ENCODE assay signal across 17 cellular contexts in the genomic region with DNA sequence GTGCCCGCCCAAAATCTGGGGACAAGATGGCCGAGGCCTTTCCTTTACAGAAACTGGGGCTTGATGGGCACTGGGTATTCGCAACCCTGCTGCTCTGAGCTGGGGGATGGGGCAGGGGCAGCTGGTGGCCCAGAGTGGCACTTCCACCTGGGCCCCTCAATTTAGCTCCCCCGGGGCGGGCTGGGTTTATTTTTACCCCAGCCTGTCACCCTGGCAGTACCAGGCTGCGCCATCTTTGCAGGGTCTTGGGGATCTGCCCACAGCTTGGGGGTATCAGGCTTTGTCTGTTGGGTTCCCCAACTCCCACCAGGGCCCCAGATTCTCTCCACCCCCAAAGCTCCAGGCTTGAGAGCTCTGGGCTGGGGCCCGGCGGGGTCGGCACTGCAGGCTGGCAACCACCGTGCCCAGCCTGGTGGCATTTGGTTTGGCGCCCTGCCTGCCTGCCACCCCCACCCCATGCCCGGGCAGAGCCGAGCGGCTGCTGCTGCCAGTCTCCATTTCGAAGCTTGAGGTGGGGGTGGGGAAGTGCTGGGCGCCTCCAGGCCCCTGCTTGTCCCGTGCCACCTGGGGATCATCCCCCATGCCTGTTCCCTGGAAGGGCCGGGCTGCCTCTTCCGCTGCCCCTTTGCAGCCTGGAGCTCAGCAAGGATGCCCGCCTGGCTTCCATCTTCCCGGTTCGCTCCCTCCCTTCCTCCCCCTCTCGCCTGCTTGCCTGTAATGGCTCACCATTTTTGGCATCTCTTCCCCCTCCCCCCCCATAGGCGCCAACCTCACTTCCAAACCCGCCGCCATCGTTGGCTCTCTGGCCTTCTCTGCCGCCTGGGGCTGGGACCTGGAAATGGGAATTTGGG. TPM values are rescaled to one million over a fixed set of nuclear protein-coding genes. Genes with fewer than 3 reads are reported as not detected.
A peak's percentile ranks its signal among the peaks of the same experiment; 100 is the strongest.
DNase-seq lines count a peak whose midpoint lies in the region; ATAC-seq and TF ChIP-seq lines count a peak whose summit lies in the region.
"Had no signal": no experiment of that assay in that cellular context is flagged by ENCODE, and none has a peak within 500 bp of the region (broad histone marks: within the 10 kb centered on the region; RNA-seq: fewer than 3 reads in every experiment).

No MANE protein-coding gene starts in this region.

- no peaks in the 10 kb centered on the region for H3K79me2 ChIP-seq in MM.1S (ENCODE audit: low read length)

- peak overlapping the region; percentile 99 for H3K27ac ChIP-seq in Panc1 (ENCODE audit: low read length)
- peak overlapping the region; percentile 88 to 98 (median 97) for H3K27ac ChIP-seq in esophagus muscularis mucosa (replicated peaks in 1 of 4)
- peak overlapping the region; percentile 47 to 75 for H3K27ac ChIP-seq in ovary
- H3K27ac ChIP-seq in upper lobe of right lung = peak overlapping the region; percentile 83
- H3K27ac ChIP-seq in MM.1S (ENCODE audit: low read length) = no peak overlapping the region
- H3K27ac ChIP-seq: epithelial cell of prostate had no signal

- CTCF ChIA-PET in Panc1 (lab: Charles Lee) = interaction anchor here (1.0 to 1.3 kb wide), 2 partner anchors 29 to 48 kb away, joined by 3 to 5 read pairs; no protein-coding TSS in a partner anchor

- H3K36me3 ChIP-seq in Panc1 (ENCODE audit: control insufficient read depth, insufficient read depth, low read length) (no peaks in the 10 kb centered on the region), esophagus muscularis mucosa (peaks cover 0 to 4% (median 0%) of the 10 kb centered on the region in 4 donors), ovary (no peaks in the 10 kb centered on the region), upper lobe of right lung (no peaks in the 10 kb centered on the region), MM.1S (replicated peaks; ENCODE audit: insufficient read depth, low read length) (no peaks in the 10 kb centered on the region)

- in situ Hi-C loops in Panc1 (cut with HindIII; ENCODE audit: low pct_unique_long_range_greater_than_20kb, low sequenced_read_pairs) = no loop called here

- no TSS peak for BruUV-seq in Panc1 (replicated peaks; lab: Mats Ljungman, UMichigan)

- intact Hi-C loops in Panc1 (cut with micrococcal nuclease; ENCODE audit: unreplicated experiment) (no loop called here), esophagus muscularis mucosa (cut with DNase I) (no loop called here), ovary (cut with DNase I) (loop anchor here in 1 of 4 donors (10.0 kb wide), 1 partner anchor 48 kb away; no protein-coding TSS in a partner anchor), upper lobe of right lung (cut with DNase I) (no loop called here)

- H3K27me3 ChIP-seq in Panc1 (ENCODE audit: control insufficient read depth, insufficient read depth, low read length) = no peaks in the 10 kb centered on the region
- H3K27me3 ChIP-seq in esophagus muscularis mucosa = peaks cover 0 to under 1% (median 0%) of the 10 kb centered on the region in 4 donors
- no peaks in the 10 kb centered on the region for H3K27me3 ChIP-seq in ovary
- H3K27me3 ChIP-seq in upper lobe of right lung = peaks cover 7% of the 10 kb centered on the region
- peaks cover 97% of the 10 kb centered on the region for H3K27me3 ChIP-seq in MM.1S (replicated peaks; ENCODE audit: insufficient read depth, low read length)

- H3K9ac ChIP-seq in MM.1S (ENCODE audit: low read length) = no peak overlapping the region

- no peaks in the 10 kb centered on the region for H4K20me1 ChIP-seq in MM.1S (ENCODE audit: insufficient read depth, low read length)

- H3K9me2 ChIP-seq in MM.1S (replicated peaks; ENCODE audit: insufficient read depth, low read length) = no peaks in the 10 kb centered on the region

- H3K4me2 ChIP-seq in MM.1S (ENCODE audit: low read depth, low read length) = no peak overlapping the region

- DNase-seq in Panc1 (ENCODE audit: low read depth, low spot score) = no peak
- no peak for DNase-seq in esophagus muscularis mucosa (ENCODE audit: extremely low spot score)
- peak; percentile 72 to 74 (median 74) for DNase-seq in ovary
- DNase-seq in upper lobe of right lung = no peak
- no peak for DNase-seq in NCI-H1417 (lab: John Stamatoyannopoulos, UW)
- no peak for DNase-seq in KG1 (lab: John Stamatoyannopoulos, UW)
- no peak for DNase-seq in MM.1S
- DNase-seq: activated naive CD4-positive, alpha-beta T cell treated with anti-CD3 and anti-CD28 coated beads, Interleukin-2, amount 50 U/mL, for 16 hours; CD4-positive, alpha-beta memory T cell; EL; HCEC 1CT; Kasumi-1; NCI-H187; NCI-H510A; stimulated activated CD4-positive, alpha-beta T cell treated with anti-CD3 and anti-CD28 coated beads, Interleukin-15, amount 100 ng/mL, for 24 hours; SW 1271 had no signal

- no peaks in the 10 kb centered on the region for H3F3A ChIP-seq in MM.1S (ENCODE audit: insufficient read depth, low read length)

- ATAC-seq in Panc1 (no peak), upper lobe of right lung (no peak)

- peaks cover 73% of the 10 kb centered on the region for H3K4me1 ChIP-seq in Panc1 (ENCODE audit: control insufficient read depth, insufficient read depth, low read length)
- H3K4me1 ChIP-seq in esophagus muscularis mucosa = peaks cover 91 to 100% (median 99%) of the 10 kb centered on the region in 4 donors
- peaks cover 57% of the 10 kb centered on the region for H3K4me1 ChIP-seq in ovary (ENCODE audit: insufficient read depth)
- H3K4me1 ChIP-seq in upper lobe of right lung = peaks cover 70% of the 10 kb centered on the region
- no peaks in the 10 kb centered on the region; the same call in 1 of the 2 replicates for H3K4me1 ChIP-seq in MM.1S (ENCODE audit: low read length)

- TF ChIP-seq EP300 in esophagus muscularis mucosa (IDR thresholded peaks at IDR 0.05) (no peak), ovary (IDR thresholded peaks at IDR 0.05) (no peak)

- no peak for TF ChIP-seq POLR2A in esophagus muscularis mucosa (IDR thresholded peaks at IDR 0.05; ENCODE audit: low read depth)
- TF ChIP-seq POLR2A in ovary (IDR thresholded peaks at IDR 0.05) = no peak

- no peak overlapping the region for H3K4me3 ChIP-seq in Panc1 (ENCODE audit: low read depth in 2 of 2, low read length in 2 of 2)
- peak overlapping the region; percentile 25 to 37 (median 32) for H3K4me3 ChIP-seq in esophagus muscularis mucosa
- H3K4me3 ChIP-seq in ovary = peak overlapping the region; percentile 10
- no peak overlapping the region for H3K4me3 ChIP-seq in upper lobe of right lung
- no peak overlapping the region for H3K4me3 ChIP-seq in MM.1S (ENCODE audit: low read length)

- TF ChIP-seq CTCF in Panc1 (IDR thresholded peaks at IDR 0.05) (no peak), esophagus muscularis mucosa (IDR thresholded peaks at IDR 0.05) (no peak), ovary (IDR thresholded peaks at IDR 0.05) (no peak), upper lobe of right lung (IDR thresholded peaks at IDR 0.05) (no peak), MM.1S (IDR thresholded peaks at IDR 0.05; ENCODE audit: low read length) (no peak)

- 67% methylated on average over 16 of the region's 28 CpGs for WGBS in esophagus muscularis mucosa
- 48 to 56% (median 50%) methylated on average over 28 of the region's 28 CpGs for WGBS in ovary, 3 donors

- H3K9me3 ChIP-seq in Panc1 (ENCODE audit: control insufficient read depth, insufficient read depth, low read depth, low read length) (no peaks in the 10 kb centered on the region), esophagus muscularis mucosa (no peaks in the 10 kb centered on the region), ovary (no peaks in the 10 kb centered on the region), upper lobe of right lung (no peaks in the 10 kb centered on the region), MM.1S (replicated peaks; ENCODE audit: insufficient read depth, low read length) (no peaks in the 10 kb centered on the region)

- POLR2A ChIA-PET in Panc1 (lab: Charles Lee) = no interaction called here

- no peak overlapping the region for H2AFZ ChIP-seq in MM.1S (ENCODE audit: low read length)

RNA-seq across cellular contexts. Expression of a gene that starts 11.4 kb away (rescaled TPM):
- total RNA-seq in Panc1 (2021; ENCODE audit: unreplicated experiment) (144 TPM), esophagus muscularis mucosa (100 to 1,000 TPM in 1 of 4 donors, 10 to 100 TPM in 3; 56.0 to 154 (median 79.4) TPM), ovary (100 to 1,000 TPM in 5 of 7 donors, 10 to 100 TPM in 2; 30.3 to 256 (median 223) TPM), upper lobe of right lung (168 TPM)
- polyA plus RNA-seq in Panc1 (2012; ENCODE audit: insufficient read length) = 107 TPM
- 10 to 100 TPM; 76.9 to 82.2 TPM for polyA plus RNA-seq in ovary

RNA-seq across cellular contexts. Expression of a gene that starts 37.3 kb away (rescaled TPM):
- total RNA-seq in Panc1 (2021; ENCODE audit: unreplicated experiment) (0.54 TPM), esophagus muscularis mucosa (under 1 TPM in 3 of 4 donors, not detected in 1; 0.19 to 0.83 (median 0.29) TPM), ovary (under 1 TPM in 2 of 7 donors, not detected in 5; 0.11 to 0.15 TPM), upper lobe of right lung (not detected)
- 1.5 TPM for polyA plus RNA-seq in Panc1 (2012; ENCODE audit: insufficient read length)
- polyA plus RNA-seq in ovary = not detected
- total RNA-seq: CD4-positive, alpha-beta memory T cell had no signal
- polyA plus RNA-seq: CD4-positive, alpha-beta memory T cell had no signal

RNA-seq across cellular contexts. Expression of a gene that starts 49.6 kb away (rescaled TPM):
- total RNA-seq in Panc1 (2021; ENCODE audit: unreplicated experiment) = 36.7 TPM
- 86.1 TPM for polyA plus RNA-seq in Panc1 (2012; ENCODE audit: insufficient read length)
- total RNA-seq in esophagus muscularis mucosa = 10 to 100 TPM; 33.0 to 60.1 (median 49.3) TPM
- 10 to 100 TPM; 15.7 to 57.7 (median 19.1) TPM for total RNA-seq in ovary
- polyA plus RNA-seq in ovary = 10 to 100 TPM in 1 of 2 donors, 1 to 10 TPM in 1; 1.8 to 25.6 TPM
- total RNA-seq in upper lobe of right lung = 16.4 TPM

Comparison
In these comparisons a context has a peak if more than half of its experiments do, and no peak if none do; other contexts are left out.
1. DNase-seq: peak in ovary (5 of 5); none in Panc1 (single experiment), esophagus muscularis mucosa (single experiment), upper lobe of right lung (single experiment), NCI-H1417 (0 of 3), KG1 (single experiment) and MM.1S (single experiment).
2. H3K4me3 ChIP-seq: peak in esophagus muscularis mucosa (4 of 4) and ovary (single experiment); none in Panc1 (0 of 2), upper lobe of right lung (single experiment) and MM.1S (single experiment).